24 cellular contexts compared by ENCODE assay signal in the genomic region with DNA sequence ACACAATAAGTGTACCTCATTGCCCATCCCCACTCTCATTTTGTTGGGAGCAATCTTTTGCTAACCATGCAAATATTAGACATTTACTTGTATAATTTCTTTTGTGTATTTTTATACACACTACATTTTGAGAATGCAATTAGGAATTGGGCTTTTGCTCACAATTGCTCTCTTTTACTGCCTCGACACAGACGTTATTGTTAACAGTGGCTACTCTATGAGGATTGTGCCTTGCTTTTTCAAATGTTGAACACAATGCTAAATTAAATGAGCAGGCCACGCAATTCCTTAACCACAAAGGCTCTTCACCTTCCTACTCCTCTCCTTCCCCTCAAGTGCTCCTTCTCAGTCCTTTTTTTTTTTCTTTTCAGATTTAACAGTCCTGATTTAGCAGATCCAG. TPM values are rescaled to one million over a fixed set of nuclear protein-coding genes. Genes with fewer than 3 reads are reported as not detected.
A peak's percentile ranks its signal among the peaks of the same experiment; 100 is the strongest.
DNase-seq lines count a peak whose midpoint lies in the region; ATAC-seq and TF ChIP-seq lines count a peak whose summit lies in the region.
"Had no signal": no experiment of that assay in that cellular context is flagged by ENCODE, and none has a peak within 500 bp of the region (broad histone marks: within the 10 kb centered on the region; RNA-seq: fewer than 3 reads in every experiment).

No MANE protein-coding gene starts in this region.

- DNase-seq in SK-MEL-5 (ENCODE audit: low read depth, low spot score), result peak; percentile 46
- no peak for DNase-seq in dorsolateral prefrontal cortex
- peak; percentile 77 for DNase-seq in medulla oblongata (ENCODE audit: extremely low spot score)
- DNase-seq in superior temporal gyrus (ENCODE audit: extremely low spot score), result peak; percentile 86
- no peak for DNase-seq in SKM-1 (lab: John Stamatoyannopoulos, UW; ENCODE audit: unreplicated experiment)
- no peak for DNase-seq in type B pancreatic cell (ENCODE audit: extremely low spot score, unreplicated experiment)
- no peak for DNase-seq in CD4-positive, alpha-beta T cell
- no peak for DNase-seq in colonic mucosa
- DNase-seq: CD8-positive, alpha-beta memory T cell; DMS79 treated with DMSO at 0.1 percent for 48 hours; GF-D8; MV-4-11; NCI-H1105; NCI-H1436 treated with DMSO at 0.1 percent for 48 hours; NCI-H1930; NCI-H2107; NCI-H748 treated with DMSO at 0.1 percent for 48 hours; PC-9; SJCRH30 had no signal

- H3K27ac ChIP-seq in dorsolateral prefrontal cortex, result peak overlapping the region; percentile 58 to 98 (median 90)
- no peak overlapping the region for H3K27ac ChIP-seq in CD4-positive, alpha-beta T cell (ENCODE audit: low read depth, low read length)
- no peak overlapping the region for H3K27ac ChIP-seq in colonic mucosa
- H3K27ac ChIP-seq: A549, C4-2B, PC-9, SJCRH30 had no signal

- POLR2A ChIA-PET in CD4-positive, alpha-beta T cell (lab: Charles Lee), result no interaction called here

- no peak for ATAC-seq in CD4-positive, alpha-beta T cell (ENCODE audit: poor library complexity)
- ATAC-seq: A549, K562, Right ventricle myocardium inferior had no signal

- intact Hi-C loops in dorsolateral prefrontal cortex (cut with DNase I) (no loop called here), colonic mucosa (cut with DNase I) (no loop called here)
- intact Hi-C loops in CD4-positive, alpha-beta T cell (cut with DNase I, micrococcal nuclease), result no loop called here

- no peak overlapping the region for H3K4me3 Mint-ChIP-seq in type B pancreatic cell
- H3K4me3 Mint-ChIP-seq in CD4-positive, alpha-beta T cell, result no peak overlapping the region
- H3K4me3 Mint-ChIP-seq: B cell; CD8-positive, alpha-beta memory T cell had no signal

- H3K4me1 Mint-ChIP-seq in type B pancreatic cell (ENCODE audit: unreplicated experiment), result peaks cover 6% of the 10 kb centered on the region
- no peaks in the 10 kb centered on the region for H3K4me1 Mint-ChIP-seq in CD4-positive, alpha-beta T cell (ENCODE audit: low read depth)
- H3K4me1 Mint-ChIP-seq: B cell; CD8-positive, alpha-beta memory T cell had no signal

- no peaks in the 10 kb centered on the region for H3K27me3 Mint-ChIP-seq in type B pancreatic cell
- peaks cover 21% of the 10 kb centered on the region for H3K27me3 Mint-ChIP-seq in CD4-positive, alpha-beta T cell

- peak overlapping the region in 2 of 59 donors; percentile 11 to 34 for H3K4me3 ChIP-seq in dorsolateral prefrontal cortex
- H3K4me3 ChIP-seq in colonic mucosa, result no peak overlapping the region
- H3K4me3 ChIP-seq: A549, K562, PC-9, SJCRH30 had no signal

- in situ Hi-C loops in SK-MEL-5 (cut with HindIII; ENCODE audit: low pct_unique_long_range_greater_than_20kb, low sequenced_read_pairs), result loop anchor here (25.0 kb wide), 1 partner anchor 237 kb away; a partner anchor contains a TSS

- CTCF ChIA-PET in CD4-positive, alpha-beta T cell (lab: Charles Lee), result interaction anchor here (1.9 kb wide), 1 partner anchor 10 kb away, joined by 6 read pairs; no protein-coding TSS in a partner anchor

- no peak for TF ChIP-seq CTCF in dorsolateral prefrontal cortex (IDR thresholded peaks at IDR 0.05 in 54 of 56, conservative IDR thresholded peaks at IDR 0.05 in 2 of 56; ENCODE audit: low read depth in 1 of 56, partially characterized antibody in 56 of 56)
- no peak for TF ChIP-seq CTCF in type B pancreatic cell (conservative IDR thresholded peaks at IDR 0.05)
- no peak for TF ChIP-seq CTCF in CD4-positive, alpha-beta T cell (IDR thresholded peaks at IDR 0.05)
- TF ChIP-seq CTCF in colonic mucosa (IDR thresholded peaks at IDR 0.05), result no peak

- no peaks in the 10 kb centered on the region for H3K9me3 ChIP-seq in CD4-positive, alpha-beta T cell (ENCODE audit: control insufficient read depth, low read length)
- H3K9me3 ChIP-seq in colonic mucosa, result no peaks in the 10 kb centered on the region
- H3K9me3 ChIP-seq: SJCRH30 had no signal

- H3K4me1 ChIP-seq in colonic mucosa, result no peaks in the 10 kb centered on the region

- H3K27ac Mint-ChIP-seq in type B pancreatic cell, result no peak overlapping the region
- H3K27ac Mint-ChIP-seq in CD4-positive, alpha-beta T cell, result no peak overlapping the region
- H3K27ac Mint-ChIP-seq: B cell; CD8-positive, alpha-beta memory T cell had no signal

- H3K27me3 ChIP-seq in dorsolateral prefrontal cortex (no peaks in the 10 kb centered on the region), colonic mucosa (no peaks in the 10 kb centered on the region)
- H3K27me3 ChIP-seq in CD4-positive, alpha-beta T cell (ENCODE audit: control insufficient read depth, insufficient read depth, low read length), result no peaks in the 10 kb centered on the region
- H3K27me3 ChIP-seq: SJCRH30 had no signal

- H3K9ac ChIP-seq in colonic mucosa (ENCODE audit: low read depth in 2 of 2, low read length in 2 of 2), result no peak overlapping the region

- H3K36me3 ChIP-seq in colonic mucosa, result no peaks in the 10 kb centered on the region
- H3K36me3 ChIP-seq: SJCRH30 had no signal

- H3K36me3 Mint-ChIP-seq in type B pancreatic cell, result no peaks in the 10 kb centered on the region
- no peaks in the 10 kb centered on the region for H3K36me3 Mint-ChIP-seq in CD4-positive, alpha-beta T cell (ENCODE audit: low read depth)
- H3K36me3 Mint-ChIP-seq: CD8-positive, alpha-beta memory T cell had no signal

- H3K9me3 Mint-ChIP-seq in type B pancreatic cell, result no peaks in the 10 kb centered on the region
- H3K9me3 Mint-ChIP-seq in CD4-positive, alpha-beta T cell, result no peaks in the 10 kb centered on the region
- H3K9me3 Mint-ChIP-seq: CD8-positive, alpha-beta memory T cell had no signal

RNA-seq across cellular contexts. Expression of a gene that starts 42.8 kb away (rescaled TPM):
- total RNA-seq in SK-MEL-5 (2014; rRNA removed; shearing (Covaris generic)), result 30.6 and 31.7 TPM in 2 replicates
- polyA plus RNA-seq in SK-MEL-5 (2015; cell fraction: cytosol; rRNA removed), result 28.0 and 51.1 TPM in 2 replicates
- 27.9 and 54.9 TPM in 2 replicates for polyA plus RNA-seq in SK-MEL-5 (2015; cell fraction: nucleus; rRNA removed)
- 10 to 100 TPM; 12.5 to 45.8 (median 29.3) TPM for total RNA-seq in dorsolateral prefrontal cortex
- 23.2 and 32.3 TPM in 2 replicates for total RNA-seq in type B pancreatic cell (ENCODE audit: low replicate concordance)
- total RNA-seq in CD4-positive, alpha-beta T cell, result 1 to 10 TPM; 4.4 to 4.8 TPM
- total RNA-seq in colonic mucosa, result 10 to 100 TPM; 11.7 to 23.6 TPM

Comparison
In these comparisons a context has a peak if more than half of its experiments do, and no peak if none do; other contexts are left out.
1. DNase-seq: peak in SK-MEL-5 (single experiment), medulla oblongata (single experiment) and superior temporal gyrus (single experiment); none in dorsolateral prefrontal cortex (0 of 10), SKM-1 (single experiment), type B pancreatic cell (single experiment), CD4-positive, alpha-beta T cell (0 of 10) and colonic mucosa (single experiment).
2. H3K27ac ChIP-seq: peak in dorsolateral prefrontal cortex (59 of 59); none in CD4-positive, alpha-beta T cell (single experiment) and colonic mucosa (single experiment).